1 cellular context compared by ENCODE assay signal in genomic region chr10:117216611-117217195, GRCh38.
TF ChIP-seq lines count a peak whose summit lies in the region.

No MANE protein-coding gene starts in this region.

TF ChIP-seq in HepG2, 621 proteins besides CTCF, POLR2A, EP300 and RAD21 (continued from another document and continues in another):
- TF ChIP-seq ZNF280D (CRISPR knock-in tag; IDR thresholded peaks at IDR 0.05) (0 out of 2 replicates have a peak, but pooled peaks have one; percentile 29), CHD4 (IDR thresholded peaks at IDR 0.05; ENCODE audit: borderline replicate concordance, low read length) (no peak), ZNF33A (CRISPR knock-in tag; IDR thresholded peaks at IDR 0.05; ENCODE audit: borderline replicate concordance) (no peak), NRL (CRISPR knock-in tag; IDR thresholded peaks at IDR 0.05; ENCODE audit: borderline replicate concordance) (no peak; the same call in 1 of the 2 replicates), GABPA (IDR thresholded peaks at IDR 0.05; ENCODE audit: low read depth, low read length) (no peak), GABPA (CRISPR knock-in tag; IDR thresholded peaks at IDR 0.05; ENCODE audit: low read depth) (no peak), MYPOP (CRISPR knock-in tag; IDR thresholded peaks at IDR 0.05) (peak; percentile 67; the same call in 1 of the 2 replicates), NFKB2 (CRISPR knock-in tag; IDR thresholded peaks at IDR 0.05; ENCODE audit: borderline replicate concordance) (peak; percentile 76; the same call in 1 of the 2 replicates), ZNF510 (CRISPR knock-in tag; IDR thresholded peaks at IDR 0.05; ENCODE audit: low read depth) (0 out of 2 replicates have a peak, but pooled peaks have one; percentile 42), BHLHE40 (IDR thresholded peaks at IDR 0.05; ENCODE audit: low read length) (0 out of 2 replicates have a peak, but pooled peaks have one; percentile 17), ZNF563 (CRISPR knock-in tag; IDR thresholded peaks at IDR 0.05) (peak; percentile 32; the same call in 1 of the 2 replicates), GLI4 (CRISPR knock-in tag; IDR thresholded peaks at IDR 0.05; ENCODE audit: borderline replicate concordance) (no peak), ZNF614 (CRISPR knock-in tag; IDR thresholded peaks at IDR 0.05; ENCODE audit: borderline replicate concordance) (0 out of 2 replicates have a peak, but pooled peaks have one; percentile 53), KLF16 (CRISPR knock-in tag; IDR thresholded peaks at IDR 0.05) (peak in 1 of 2 experiments; percentile 71; a peak in 1 of 4 replicates), HNF1B (CRISPR knock-in tag; IDR thresholded peaks at IDR 0.05) (peak; percentile 70; the same call in 1 of the 2 replicates), ESRRA (CRISPR knock-in tag; IDR thresholded peaks at IDR 0.05; ENCODE audit: low read depth) (peak; percentile 45; the same call in 1 of the 2 replicates), KDM2A (CRISPR knock-in tag; IDR thresholded peaks at IDR 0.05; ENCODE audit: borderline replicate concordance, low read depth) (peak; percentile 96), ZNF687 (CRISPR knock-in tag; IDR thresholded peaks at IDR 0.05) (peak; percentile 84), STAG1 (CRISPR knock-in tag; IDR thresholded peaks at IDR 0.05) (peak; percentile 98), HNRNPLL (IDR thresholded peaks at IDR 0.05; ENCODE audit: low read depth, low read length, poor library complexity, severe bottlenecking) (peak; percentile 34), ZXDC (CRISPR knock-in tag; IDR thresholded peaks at IDR 0.05) (no peak), RFXANK (CRISPR knock-in tag; IDR thresholded peaks at IDR 0.05) (no peak), ASH2L (IDR thresholded peaks at IDR 0.05; ENCODE audit: insufficient read length, low read depth, low read length) (peak; percentile 26), POLR2AphosphoS2 (IDR thresholded peaks at IDR 0.05; ENCODE audit: low read depth, low read length) (no peak), IKZF5 (CRISPR knock-in tag; IDR thresholded peaks at IDR 0.05) (peak; percentile 70; the same call in 1 of the 2 replicates), ZNF18 (CRISPR knock-in tag; IDR thresholded peaks at IDR 0.05; ENCODE audit: insufficient replicate concordance) (no peak), U2AF1 (optimal IDR thresholded peaks at IDR 0.05; ENCODE audit: low read depth, low read length) (no peak), ATF2 (CRISPR knock-in tag; IDR thresholded peaks at IDR 0.05) (no peak; the same call in 1 of the 2 replicates), KDM3A (CRISPR knock-in tag; IDR thresholded peaks at IDR 0.05; ENCODE audit: low read depth) (0 out of 2 replicates have a peak, but pooled peaks have one; percentile 36), TRAFD1 (CRISPR knock-in tag; IDR thresholded peaks at IDR 0.05; ENCODE audit: borderline replicate concordance) (no peak), ZNF430 (CRISPR knock-in tag; IDR thresholded peaks at IDR 0.05) (peak; percentile 60; the same call in 1 of the 2 replicates), ZNF777 (CRISPR knock-in tag; IDR thresholded peaks at IDR 0.05) (peak; percentile 80; the same call in 1 of the 2 replicates), TEAD2 (CRISPR knock-in tag; IDR thresholded peaks at IDR 0.05) (no peak), SALL2 (CRISPR knock-in tag; IDR thresholded peaks at IDR 0.05) (0 out of 2 replicates have a peak, but pooled peaks have one; percentile 54), MYNN (CRISPR knock-in tag; IDR thresholded peaks at IDR 0.05; ENCODE audit: low read depth) (0 out of 2 replicates have a peak, but pooled peaks have one; percentile 62), TBP (CRISPR knock-in tag; IDR thresholded peaks at IDR 0.05) (no peak), RBM39 (IDR thresholded peaks at IDR 0.05; ENCODE audit: low read depth, low read length, poor library complexity, severe bottlenecking) (peak; percentile 47), ZKSCAN8 (CRISPR knock-in tag; IDR thresholded peaks at IDR 0.05; ENCODE audit: borderline replicate concordance) (peak; percentile 46; the same call in 1 of the 2 replicates), SMC3 (IDR thresholded peaks at IDR 0.05; ENCODE audit: low read length) (peak; percentile 61; the same call in 1 of the 2 replicates)
